1 cellular context compared by ENCODE assay signal in the genomic region with DNA sequence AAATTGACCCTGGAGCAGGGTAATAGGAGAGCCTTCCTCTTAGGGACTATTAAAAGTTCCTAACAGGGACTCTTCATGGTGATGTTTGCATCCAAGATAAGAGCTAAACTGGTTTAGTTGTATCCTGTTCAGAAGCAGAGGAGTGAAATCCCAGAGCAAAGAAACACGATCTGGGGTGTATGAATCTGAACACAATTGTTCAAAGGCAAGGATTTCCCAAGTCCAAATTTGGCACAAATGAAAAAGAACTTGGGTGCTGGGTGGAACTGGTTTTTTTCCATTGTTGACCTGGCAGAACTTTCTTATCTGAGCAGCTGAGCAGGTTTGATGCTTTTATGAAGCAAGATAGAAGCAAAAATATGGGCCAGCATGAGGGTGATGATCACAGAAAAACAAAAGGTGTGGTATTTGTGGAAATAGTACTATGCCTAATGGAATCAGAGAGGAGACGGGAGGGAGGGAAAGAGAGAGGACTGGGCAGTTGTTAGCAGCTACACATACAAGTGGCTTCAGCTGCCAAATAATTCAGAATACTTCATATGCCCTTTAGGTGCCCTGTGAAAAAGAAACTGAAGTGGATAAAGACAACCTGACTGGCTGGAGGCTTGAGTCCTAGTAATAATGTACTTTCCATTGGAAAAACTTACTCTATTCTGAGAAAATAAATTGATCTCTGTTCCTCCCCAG.
A peak's percentile ranks its signal among the peaks of the same experiment; 100 is the strongest.
TF ChIP-seq lines count a peak whose summit lies in the region.

No MANE protein-coding gene starts in this region.

TF ChIP-seq in HepG2, 621 proteins besides CTCF, POLR2A, EP300 and RAD21 (continued from another document and continues in another):
- TF ChIP-seq, protein P1, sequence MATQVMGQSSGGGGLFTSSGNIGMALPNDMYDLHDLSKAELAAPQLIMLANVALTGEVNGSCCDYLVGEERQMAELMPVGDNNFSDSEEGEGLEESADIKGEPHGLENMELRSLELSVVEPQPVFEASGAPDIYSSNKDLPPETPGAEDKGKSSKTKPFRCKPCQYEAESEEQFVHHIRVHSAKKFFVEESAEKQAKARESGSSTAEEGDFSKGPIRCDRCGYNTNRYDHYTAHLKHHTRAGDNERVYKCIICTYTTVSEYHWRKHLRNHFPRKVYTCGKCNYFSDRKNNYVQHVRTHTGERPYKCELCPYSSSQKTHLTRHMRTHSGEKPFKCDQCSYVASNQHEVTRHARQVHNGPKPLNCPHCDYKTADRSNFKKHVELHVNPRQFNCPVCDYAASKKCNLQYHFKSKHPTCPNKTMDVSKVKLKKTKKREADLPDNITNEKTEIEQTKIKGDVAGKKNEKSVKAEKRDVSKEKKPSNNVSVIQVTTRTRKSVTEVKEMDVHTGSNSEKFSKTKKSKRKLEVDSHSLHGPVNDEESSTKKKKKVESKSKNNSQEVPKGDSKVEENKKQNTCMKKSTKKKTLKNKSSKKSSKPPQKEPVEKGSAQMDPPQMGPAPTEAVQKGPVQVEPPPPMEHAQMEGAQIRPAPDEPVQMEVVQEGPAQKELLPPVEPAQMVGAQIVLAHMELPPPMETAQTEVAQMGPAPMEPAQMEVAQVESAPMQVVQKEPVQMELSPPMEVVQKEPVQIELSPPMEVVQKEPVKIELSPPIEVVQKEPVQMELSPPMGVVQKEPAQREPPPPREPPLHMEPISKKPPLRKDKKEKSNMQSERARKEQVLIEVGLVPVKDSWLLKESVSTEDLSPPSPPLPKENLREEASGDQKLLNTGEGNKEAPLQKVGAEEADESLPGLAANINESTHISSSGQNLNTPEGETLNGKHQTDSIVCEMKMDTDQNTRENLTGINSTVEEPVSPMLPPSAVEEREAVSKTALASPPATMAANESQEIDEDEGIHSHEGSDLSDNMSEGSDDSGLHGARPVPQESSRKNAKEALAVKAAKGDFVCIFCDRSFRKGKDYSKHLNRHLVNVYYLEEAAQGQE (IDR thresholded peaks at IDR 0.05; ENCODE audit: borderline replicate concordance in 1 of 2, low read depth in 1 of 2, low read length in 2 of 2) = no peak
- TF ChIP-seq, protein P2, sequence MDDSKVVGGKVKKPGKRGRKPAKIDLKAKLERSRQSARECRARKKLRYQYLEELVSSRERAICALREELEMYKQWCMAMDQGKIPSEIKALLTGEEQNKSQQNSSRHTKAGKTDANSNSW (CRISPR knock-in tag; IDR thresholded peaks at IDR 0.05; ENCODE audit: borderline replicate concordance) = no peak
- no peak for TF ChIP-seq CBX2 (IDR thresholded peaks at IDR 0.05; ENCODE audit: low read depth, low read length)
- TF ChIP-seq CBX2 (CRISPR knock-in tag; IDR thresholded peaks at IDR 0.05; ENCODE audit: low read depth) = no peak
- TF ChIP-seq ZNF30 (CRISPR knock-in tag; IDR thresholded peaks at IDR 0.05) = no peak
- TF ChIP-seq, protein P3, sequence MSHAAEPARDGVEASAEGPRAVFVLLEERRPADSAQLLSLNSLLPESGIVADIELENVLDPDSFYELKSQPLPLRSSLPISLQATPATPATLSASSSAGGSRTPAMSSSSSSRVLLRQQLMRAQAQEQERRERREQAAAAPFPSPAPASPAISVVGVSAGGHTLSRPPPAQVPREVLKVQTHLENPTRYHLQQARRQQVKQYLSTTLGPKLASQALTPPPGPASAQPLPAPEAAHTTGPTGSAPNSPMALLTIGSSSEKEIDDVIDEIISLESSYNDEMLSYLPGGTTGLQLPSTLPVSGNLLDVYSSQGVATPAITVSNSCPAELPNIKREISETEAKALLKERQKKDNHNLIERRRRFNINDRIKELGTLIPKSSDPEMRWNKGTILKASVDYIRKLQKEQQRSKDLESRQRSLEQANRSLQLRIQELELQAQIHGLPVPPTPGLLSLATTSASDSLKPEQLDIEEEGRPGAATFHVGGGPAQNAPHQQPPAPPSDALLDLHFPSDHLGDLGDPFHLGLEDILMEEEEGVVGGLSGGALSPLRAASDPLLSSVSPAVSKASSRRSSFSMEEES (CRISPR knock-in tag; IDR thresholded peaks at IDR 0.05) = no peak
- 0 out of 2 replicates have a peak, but pooled peaks have one; percentile 24 for TF ChIP-seq ZNF747 (CRISPR knock-in tag; IDR thresholded peaks at IDR 0.05; ENCODE audit: borderline replicate concordance)
- no peak for TF ChIP-seq ZNF24 (IDR thresholded peaks at IDR 0.05)
- no peak for TF ChIP-seq ZNF337 (CRISPR knock-in tag; IDR thresholded peaks at IDR 0.05; ENCODE audit: borderline replicate concordance, low read depth)
- TF ChIP-seq, protein P4, sequence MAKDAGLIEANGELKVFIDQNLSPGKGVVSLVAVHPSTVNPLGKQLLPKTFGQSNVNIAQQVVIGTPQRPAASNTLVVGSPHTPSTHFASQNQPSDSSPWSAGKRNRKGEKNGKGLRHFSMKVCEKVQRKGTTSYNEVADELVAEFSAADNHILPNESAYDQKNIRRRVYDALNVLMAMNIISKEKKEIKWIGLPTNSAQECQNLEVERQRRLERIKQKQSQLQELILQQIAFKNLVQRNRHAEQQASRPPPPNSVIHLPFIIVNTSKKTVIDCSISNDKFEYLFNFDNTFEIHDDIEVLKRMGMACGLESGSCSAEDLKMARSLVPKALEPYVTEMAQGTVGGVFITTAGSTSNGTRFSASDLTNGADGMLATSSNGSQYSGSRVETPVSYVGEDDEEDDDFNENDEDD (CRISPR knock-in tag; IDR thresholded peaks at IDR 0.05; ENCODE audit: borderline replicate concordance) = no peak
- TF ChIP-seq SIX1 (CRISPR knock-in tag; IDR thresholded peaks at IDR 0.05; ENCODE audit: borderline replicate concordance) = peak; percentile 85; the same call in 1 of the 2 replicates
- TF ChIP-seq, protein P5, sequence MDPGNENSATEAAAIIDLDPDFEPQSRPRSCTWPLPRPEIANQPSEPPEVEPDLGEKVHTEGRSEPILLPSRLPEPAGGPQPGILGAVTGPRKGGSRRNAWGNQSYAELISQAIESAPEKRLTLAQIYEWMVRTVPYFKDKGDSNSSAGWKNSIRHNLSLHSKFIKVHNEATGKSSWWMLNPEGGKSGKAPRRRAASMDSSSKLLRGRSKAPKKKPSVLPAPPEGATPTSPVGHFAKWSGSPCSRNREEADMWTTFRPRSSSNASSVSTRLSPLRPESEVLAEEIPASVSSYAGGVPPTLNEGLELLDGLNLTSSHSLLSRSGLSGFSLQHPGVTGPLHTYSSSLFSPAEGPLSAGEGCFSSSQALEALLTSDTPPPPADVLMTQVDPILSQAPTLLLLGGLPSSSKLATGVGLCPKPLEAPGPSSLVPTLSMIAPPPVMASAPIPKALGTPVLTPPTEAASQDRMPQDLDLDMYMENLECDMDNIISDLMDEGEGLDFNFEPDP (CRISPR knock-in tag; conservative IDR thresholded peaks at IDR 0.05) = no peak
- TF ChIP-seq PRMT3 (CRISPR knock-in tag; IDR thresholded peaks at IDR 0.05; ENCODE audit: borderline replicate concordance, low read depth) = no peak
- no peak for TF ChIP-seq ZNF10 (CRISPR knock-in tag; IDR thresholded peaks at IDR 0.05; ENCODE audit: borderline replicate concordance, low read depth)
- no peak for TF ChIP-seq HDAC6 (IDR thresholded peaks at IDR 0.05; ENCODE audit: low read depth, low read length)
- 0 out of 2 replicates have a peak, but pooled peaks have one; percentile 32 for TF ChIP-seq MEIS2 (CRISPR knock-in tag; IDR thresholded peaks at IDR 0.05)
- TF ChIP-seq ZMYM4 (CRISPR knock-in tag; IDR thresholded peaks at IDR 0.05) = no peak
- no peak for TF ChIP-seq ZFP36L1 (CRISPR knock-in tag; IDR thresholded peaks at IDR 0.05)
- TF ChIP-seq, protein P6, sequence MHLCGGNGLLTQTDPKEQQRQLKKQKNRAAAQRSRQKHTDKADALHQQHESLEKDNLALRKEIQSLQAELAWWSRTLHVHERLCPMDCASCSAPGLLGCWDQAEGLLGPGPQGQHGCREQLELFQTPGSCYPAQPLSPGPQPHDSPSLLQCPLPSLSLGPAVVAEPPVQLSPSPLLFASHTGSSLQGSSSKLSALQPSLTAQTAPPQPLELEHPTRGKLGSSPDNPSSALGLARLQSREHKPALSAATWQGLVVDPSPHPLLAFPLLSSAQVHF (CRISPR knock-in tag; IDR thresholded peaks at IDR 0.05) = peak; percentile 19; the same call in 1 of the 2 replicates
- 0 out of 2 replicates have a peak, but pooled peaks have one; percentile 49 for TF ChIP-seq NKX3-1 (CRISPR knock-in tag; IDR thresholded peaks at IDR 0.05)
- TF ChIP-seq SIX4 (CRISPR knock-in tag; IDR thresholded peaks at IDR 0.05) = peak; percentile 79
- no peak for TF ChIP-seq SSRP1 (CRISPR knock-in tag; IDR thresholded peaks at IDR 0.05)
- no peak for TF ChIP-seq HNRNPLL (IDR thresholded peaks at IDR 0.05; ENCODE audit: low read depth, low read length, poor library complexity, severe bottlenecking)
- TF ChIP-seq, protein P7, sequence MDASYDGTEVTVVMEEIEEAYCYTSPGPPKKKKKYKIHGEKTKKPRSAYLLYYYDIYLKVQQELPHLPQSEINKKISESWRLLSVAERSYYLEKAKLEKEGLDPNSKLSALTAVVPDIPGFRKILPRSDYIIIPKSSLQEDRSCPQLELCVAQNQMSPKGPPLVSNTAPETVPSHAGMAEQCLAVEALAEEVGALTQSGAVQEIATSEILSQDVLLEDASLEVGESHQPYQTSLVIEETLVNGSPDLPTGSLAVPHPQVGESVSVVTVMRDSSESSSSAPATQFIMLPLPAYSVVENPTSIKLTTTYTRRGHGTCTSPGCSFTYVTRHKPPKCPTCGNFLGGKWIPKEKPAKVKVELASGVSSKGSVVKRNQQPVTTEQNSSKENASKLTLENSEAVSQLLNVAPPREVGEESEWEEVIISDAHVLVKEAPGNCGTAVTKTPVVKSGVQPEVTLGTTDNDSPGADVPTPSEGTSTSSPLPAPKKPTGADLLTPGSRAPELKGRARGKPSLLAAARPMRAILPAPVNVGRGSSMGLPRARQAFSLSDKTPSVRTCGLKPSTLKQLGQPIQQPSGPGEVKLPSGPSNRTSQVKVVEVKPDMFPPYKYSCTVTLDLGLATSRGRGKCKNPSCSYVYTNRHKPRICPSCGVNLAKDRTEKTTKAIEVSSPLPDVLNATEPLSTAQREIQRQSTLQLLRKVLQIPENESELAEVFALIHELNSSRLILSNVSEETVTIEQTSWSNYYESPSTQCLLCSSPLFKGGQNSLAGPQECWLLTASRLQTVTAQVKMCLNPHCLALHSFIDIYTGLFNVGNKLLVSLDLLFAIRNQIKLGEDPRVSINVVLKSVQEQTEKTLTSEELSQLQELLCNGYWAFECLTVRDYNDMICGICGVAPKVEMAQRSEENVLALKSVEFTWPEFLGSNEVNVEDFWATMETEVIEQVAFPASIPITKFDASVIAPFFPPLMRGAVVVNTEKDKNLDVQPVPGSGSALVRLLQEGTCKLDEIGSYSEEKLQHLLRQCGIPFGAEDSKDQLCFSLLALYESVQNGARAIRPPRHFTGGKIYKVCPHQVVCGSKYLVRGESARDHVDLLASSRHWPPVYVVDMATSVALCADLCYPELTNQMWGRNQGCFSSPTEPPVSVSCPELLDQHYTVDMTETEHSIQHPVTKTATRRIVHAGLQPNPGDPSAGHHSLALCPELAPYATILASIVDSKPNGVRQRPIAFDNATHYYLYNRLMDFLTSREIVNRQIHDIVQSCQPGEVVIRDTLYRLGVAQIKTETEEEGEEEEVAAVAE (CRISPR knock-in tag; IDR thresholded peaks at IDR 0.05; ENCODE audit: borderline replicate concordance) = no peak
- TF ChIP-seq SOX13 (IDR thresholded peaks at IDR 0.05) = no peak
- peak in 1 of 2 experiments; percentile 79; a peak in 2 of 4 replicates for TF ChIP-seq SOX13 (CRISPR knock-in tag; conservative IDR thresholded peaks at IDR 0.05 in 1 of 2, IDR thresholded peaks at IDR 0.05 in 1 of 2)
- TF ChIP-seq, protein P8, sequence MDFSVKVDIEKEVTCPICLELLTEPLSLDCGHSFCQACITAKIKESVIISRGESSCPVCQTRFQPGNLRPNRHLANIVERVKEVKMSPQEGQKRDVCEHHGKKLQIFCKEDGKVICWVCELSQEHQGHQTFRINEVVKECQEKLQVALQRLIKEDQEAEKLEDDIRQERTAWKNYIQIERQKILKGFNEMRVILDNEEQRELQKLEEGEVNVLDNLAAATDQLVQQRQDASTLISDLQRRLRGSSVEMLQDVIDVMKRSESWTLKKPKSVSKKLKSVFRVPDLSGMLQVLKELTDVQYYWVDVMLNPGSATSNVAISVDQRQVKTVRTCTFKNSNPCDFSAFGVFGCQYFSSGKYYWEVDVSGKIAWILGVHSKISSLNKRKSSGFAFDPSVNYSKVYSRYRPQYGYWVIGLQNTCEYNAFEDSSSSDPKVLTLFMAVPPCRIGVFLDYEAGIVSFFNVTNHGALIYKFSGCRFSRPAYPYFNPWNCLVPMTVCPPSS (IDR thresholded peaks at IDR 0.05) = no peak
- TF ChIP-seq, protein P9, sequence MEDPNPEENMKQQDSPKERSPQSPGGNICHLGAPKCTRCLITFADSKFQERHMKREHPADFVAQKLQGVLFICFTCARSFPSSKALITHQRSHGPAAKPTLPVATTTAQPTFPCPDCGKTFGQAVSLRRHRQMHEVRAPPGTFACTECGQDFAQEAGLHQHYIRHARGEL (CRISPR knock-in tag; IDR thresholded peaks at IDR 0.05) = no peak
- TF ChIP-seq ZNF232 (CRISPR knock-in tag; IDR thresholded peaks at IDR 0.05; ENCODE audit: borderline replicate concordance) = peak; percentile 46; the same call in 1 of the 2 replicates
- no peak for TF ChIP-seq ZNF615 (CRISPR knock-in tag; IDR thresholded peaks at IDR 0.05; ENCODE audit: borderline replicate concordance)
- TF ChIP-seq TRIM24 (CRISPR knock-in tag; IDR thresholded peaks at IDR 0.05) = no peak
- TF ChIP-seq ZNF251 (CRISPR knock-in tag; IDR thresholded peaks at IDR 0.05) = no peak
- TF ChIP-seq, protein P10, sequence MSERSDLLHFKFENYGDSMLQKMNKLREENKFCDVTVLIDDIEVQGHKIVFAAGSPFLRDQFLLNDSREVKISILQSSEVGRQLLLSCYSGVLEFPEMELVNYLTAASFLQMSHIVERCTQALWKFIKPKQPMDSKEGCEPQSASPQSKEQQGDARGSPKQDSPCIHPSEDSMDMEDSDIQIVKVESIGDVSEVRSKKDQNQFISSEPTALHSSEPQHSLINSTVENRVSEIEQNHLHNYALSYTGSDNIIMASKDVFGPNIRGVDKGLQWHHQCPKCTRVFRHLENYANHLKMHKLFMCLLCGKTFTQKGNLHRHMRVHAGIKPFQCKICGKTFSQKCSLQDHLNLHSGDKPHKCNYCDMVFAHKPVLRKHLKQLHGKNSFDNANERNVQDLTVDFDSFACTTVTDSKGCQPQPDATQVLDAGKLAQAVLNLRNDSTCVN (CRISPR knock-in tag; IDR thresholded peaks at IDR 0.05; ENCODE audit: borderline replicate concordance) = no peak; the same call in 1 of the 2 replicates
- no peak for TF ChIP-seq ZSCAN30 (CRISPR knock-in tag; IDR thresholded peaks at IDR 0.05)
- TF ChIP-seq ELF4 (CRISPR knock-in tag; IDR thresholded peaks at IDR 0.05; ENCODE audit: borderline replicate concordance) = 0 out of 2 replicates have a peak, but pooled peaks have one; percentile 3
- TF ChIP-seq CCDC6 (CRISPR knock-in tag; IDR thresholded peaks at IDR 0.05) = peak; percentile 21; the same call in 1 of the 2 replicates
- TF ChIP-seq NFYC (CRISPR knock-in tag; IDR thresholded peaks at IDR 0.05) = no peak
- no peak for TF ChIP-seq ZNF768 (CRISPR knock-in tag; IDR thresholded peaks at IDR 0.05)
- no peak for TF ChIP-seq ATM (IDR thresholded peaks at IDR 0.05; ENCODE audit: borderline replicate concordance)
- TF ChIP-seq SOX5 (CRISPR knock-in tag; IDR thresholded peaks at IDR 0.05; ENCODE audit: borderline replicate concordance) = peak; percentile 55; the same call in 1 of the 2 replicates
- TF ChIP-seq KLF16 (CRISPR knock-in tag; IDR thresholded peaks at IDR 0.05) = no peak; a peak in 1 of 4 replicates
- TF ChIP-seq ZNF510 (CRISPR knock-in tag; IDR thresholded peaks at IDR 0.05; ENCODE audit: low read depth) = no peak
- TF ChIP-seq CC2D1A (CRISPR knock-in tag; IDR thresholded peaks at IDR 0.05) = no peak
- no peak for TF ChIP-seq EZH2 (conservative IDR thresholded peaks at IDR 0.05; ENCODE audit: low read depth, low read length)
- no peak for TF ChIP-seq NR3C1 (CRISPR knock-in tag; IDR thresholded peaks at IDR 0.05)
- no peak for TF ChIP-seq ZNF468 (CRISPR knock-in tag; IDR thresholded peaks at IDR 0.05)
